In genomic region chr22:20245577-20246367, GRCh38 we compare ENCODE assay signal across 1 cellular context.
TF ChIP-seq lines count a peak whose summit lies in the region.

No MANE protein-coding gene starts in this region.

TF ChIP-seq in SK-N-SH, 30 proteins besides CTCF, POLR2A, EP300 and RAD21 (continued from another document):
- TF ChIP-seq TEAD4 (IDR thresholded peaks at IDR 0.05; ENCODE audit: borderline replicate concordance, insufficient read depth) (no peak), MAX (IDR thresholded peaks at IDR 0.05; ENCODE audit: low read depth) (no peak), FOXM1 (IDR thresholded peaks at IDR 0.05; ENCODE audit: low read depth) (no peak), PBX3 (IDR thresholded peaks at IDR 0.05) (no peak), MXI1 (IDR thresholded peaks at IDR 0.05; ENCODE audit: low read depth, low read length) (no peak), NRF1 (IDR thresholded peaks at IDR 0.05; ENCODE audit: low read depth, low read length) (no peak)
